In the genomic region with DNA sequence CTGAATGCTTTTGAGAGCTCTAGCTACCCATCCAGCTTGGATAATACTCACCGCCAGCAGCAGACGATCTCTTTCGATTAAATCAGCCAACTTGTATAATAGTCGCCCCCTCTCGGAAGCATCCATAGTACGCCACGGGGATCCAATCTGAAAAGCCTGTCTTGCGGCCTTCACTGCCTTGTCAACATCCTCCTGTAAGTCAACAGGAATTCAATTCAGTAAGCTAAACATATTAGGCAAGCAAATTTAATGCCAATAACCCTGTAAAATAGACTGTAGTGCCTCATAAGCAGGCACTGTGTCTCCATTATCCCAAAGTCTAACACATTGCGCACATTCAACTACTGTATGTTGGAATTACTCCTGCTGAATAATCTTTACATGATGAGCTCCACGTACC, we compare ENCODE assay signal across 20 cellular contexts. TPM values are rescaled to one million over a fixed set of nuclear protein-coding genes. Genes with fewer than 3 reads are reported as not detected.
A peak's percentile ranks its signal among the peaks of the same experiment; 100 is the strongest.
DNase-seq lines count a peak whose midpoint lies in the region; ATAC-seq and TF ChIP-seq lines count a peak whose summit lies in the region.
"Had no signal": no experiment of that assay in that cellular context is flagged by ENCODE, and none has a peak within 500 bp of the region (broad histone marks: within the 10 kb centered on the region; RNA-seq: fewer than 3 reads in every experiment).

No MANE protein-coding gene starts in this region.

- no peak overlapping the region for H3K4me2 ChIP-seq in neural progenitor cell

- peaks cover 4% of the 10 kb centered on the region; the same call in 1 of the 2 replicates for H3K4me1 Mint-ChIP-seq in WTC11
- H3K4me1 Mint-ChIP-seq in neural progenitor cell, result peaks cover 8% of the 10 kb centered on the region
- no peaks in the 10 kb centered on the region for H3K4me1 Mint-ChIP-seq in stimulated activated effector memory CD8-positive, alpha-beta T cell treated with anti-CD3 and anti-CD28 coated beads, Interleukin-12 subunit alpha, Interleukin-12 subunit beta, amount 100 ng/mL, for 72 hours
- H3K4me1 Mint-ChIP-seq: T-cell had no signal

- H4K20me1 ChIP-seq in neural progenitor cell (ENCODE audit: low read depth), result no peaks in the 10 kb centered on the region

- H3K79me2 ChIP-seq in neural progenitor cell (ENCODE audit: low read depth), result no peaks in the 10 kb centered on the region

- no peaks in the 10 kb centered on the region for H3K36me3 ChIP-seq in neural progenitor cell

- no peaks in the 10 kb centered on the region for H3K9me3 Mint-ChIP-seq in WTC11
- no peaks in the 10 kb centered on the region for H3K9me3 Mint-ChIP-seq in neural progenitor cell
- no peaks in the 10 kb centered on the region for H3K9me3 Mint-ChIP-seq in stimulated activated effector memory CD8-positive, alpha-beta T cell treated with anti-CD3 and anti-CD28 coated beads, Interleukin-12 subunit alpha, Interleukin-12 subunit beta, amount 100 ng/mL, for 72 hours
- H3K9me3 Mint-ChIP-seq: T-cell had no signal

- POLR2A ChIA-PET in WTC11 (lab: Charles Lee), result no interaction called here

- no peaks in the 10 kb centered on the region for H3K9me3 ChIP-seq in neural progenitor cell (ENCODE audit: low read depth)
- H3K9me3 ChIP-seq: Peyer's patch had no signal

- H3K27me3 Mint-ChIP-seq in WTC11 (ENCODE audit: low read depth), result no peaks in the 10 kb centered on the region
- no peaks in the 10 kb centered on the region for H3K27me3 Mint-ChIP-seq in neural progenitor cell (ENCODE audit: insufficient read depth, low read depth)

- H3K27ac ChIP-seq in neural progenitor cell, result no peak overlapping the region
- H3K27ac ChIP-seq: Peyer's patch, SK-N-MC had no signal

- no peaks in the 10 kb centered on the region for H3K36me3 Mint-ChIP-seq in WTC11
- H3K36me3 Mint-ChIP-seq in neural progenitor cell, result no peaks in the 10 kb centered on the region
- H3K36me3 Mint-ChIP-seq in stimulated activated effector memory CD8-positive, alpha-beta T cell treated with anti-CD3 and anti-CD28 coated beads, Interleukin-12 subunit alpha, Interleukin-12 subunit beta, amount 100 ng/mL, for 72 hours, result no peaks in the 10 kb centered on the region
- H3K36me3 Mint-ChIP-seq: T-cell had no signal

- peak; percentile 41 for TF ChIP-seq CTCF in LNCAP (IDR thresholded peaks at IDR 0.05)
- TF ChIP-seq CTCF in WTC11 (IDR thresholded peaks at IDR 0.05), result no peak; the same call in 1 of the 2 replicates
- TF ChIP-seq CTCF in neural progenitor cell (IDR thresholded peaks at IDR 0.05), result peak; percentile 36

- H3K27me3 ChIP-seq in neural progenitor cell, result no peaks in the 10 kb centered on the region
- H3K27me3 ChIP-seq: Peyer's patch had no signal

- CTCF ChIA-PET in WTC11 (lab: Charles Lee), result interaction anchor here (0.6 to 2.7 kb wide), 11 partner anchors 9 to 151 kb away, joined by 3 to 18 read pairs (median 6); no protein-coding TSS in a partner anchor

- peak overlapping the region; percentile 11 for H2AFZ ChIP-seq in neural progenitor cell (replicated peaks)

- no peak overlapping the region for H3K4me3 Mint-ChIP-seq in WTC11
- no peak overlapping the region for H3K4me3 Mint-ChIP-seq in neural progenitor cell
- H3K4me3 Mint-ChIP-seq in stimulated activated effector memory CD8-positive, alpha-beta T cell treated with anti-CD3 and anti-CD28 coated beads, Interleukin-12 subunit alpha, Interleukin-12 subunit beta, amount 100 ng/mL, for 72 hours, result no peak overlapping the region
- H3K4me3 Mint-ChIP-seq: CD14-positive monocyte, T-cell had no signal

- no peak overlapping the region for H3K4me3 ChIP-seq in neural progenitor cell
- H3K4me3 ChIP-seq: Peyer's patch, SK-N-MC had no signal

- DNase-seq in COLO829 (ENCODE audit: low spot score) (peak; percentile 62), WTC11 (ENCODE audit: low spot score) (peak; percentile 39), neural progenitor cell (ENCODE audit: low spot score) (peak; percentile 39), DMS79 treated with DMSO at 0.1 percent for 48 hours (lab: John Stamatoyannopoulos, UW) (no peak)
- no peak for DNase-seq in stimulated activated effector memory CD8-positive, alpha-beta T cell treated with anti-CD3 and anti-CD28 coated beads, Interleukin-12 subunit alpha, Interleukin-12 subunit beta, amount 100 ng/mL, for 72 hours (ENCODE audit: low spot score in 2 of 2)
- DNase-seq: AML-193, DND-41, KBM-7, MV-4-11, NCI-H187 treated with DMSO at 0.1 percent for 48 hours, NCI-H2171, NCI-H526, Peyer's patch, T-cell had no signal

- ATAC-seq in WTC11 (peak; percentile 87), GM18505 (IDR thresholded peaks at IDR 0.05; ENCODE audit: unreplicated experiment) (no peak)
- ATAC-seq in stimulated activated effector memory CD8-positive, alpha-beta T cell treated with anti-CD3 and anti-CD28 coated beads, Interleukin-12 subunit alpha, Interleukin-12 subunit beta, amount 100 ng/mL, for 72 hours, result no peak
- ATAC-seq: HCT116, Right ventricle myocardium inferior, T-cell had no signal

- H3K27ac Mint-ChIP-seq in WTC11 (no peak overlapping the region), neural progenitor cell (no peak overlapping the region)
- H3K27ac Mint-ChIP-seq in stimulated activated effector memory CD8-positive, alpha-beta T cell treated with anti-CD3 and anti-CD28 coated beads, Interleukin-12 subunit alpha, Interleukin-12 subunit beta, amount 100 ng/mL, for 72 hours, result no peak overlapping the region
- H3K27ac Mint-ChIP-seq: CD14-positive monocyte, T-cell had no signal

- no peak overlapping the region for H3K9ac ChIP-seq in neural progenitor cell

- no peak for TF ChIP-seq POLR2A in GM18505 (IDR thresholded peaks at IDR 0.05; ENCODE audit: borderline replicate concordance, extremely low read depth, insufficient read depth, insufficient read length)

- peaks cover under 1% of the 10 kb centered on the region for H3F3A ChIP-seq in neural progenitor cell (ENCODE audit: low read depth)

- H3K4me1 ChIP-seq in neural progenitor cell, result peaks cover 12% of the 10 kb centered on the region

TF ChIP-seq in WTC11, 78 proteins besides CTCF, POLR2A, EP300 and RAD21:
- no peak for TF ChIP-seq ZNF396 (CRISPR knock-in tag; IDR thresholded peaks at IDR 0.05; ENCODE audit: borderline replicate concordance)
- TF ChIP-seq ZNF671 (CRISPR knock-in tag; IDR thresholded peaks at IDR 0.05), result no peak
- TF ChIP-seq, protein P1, sequence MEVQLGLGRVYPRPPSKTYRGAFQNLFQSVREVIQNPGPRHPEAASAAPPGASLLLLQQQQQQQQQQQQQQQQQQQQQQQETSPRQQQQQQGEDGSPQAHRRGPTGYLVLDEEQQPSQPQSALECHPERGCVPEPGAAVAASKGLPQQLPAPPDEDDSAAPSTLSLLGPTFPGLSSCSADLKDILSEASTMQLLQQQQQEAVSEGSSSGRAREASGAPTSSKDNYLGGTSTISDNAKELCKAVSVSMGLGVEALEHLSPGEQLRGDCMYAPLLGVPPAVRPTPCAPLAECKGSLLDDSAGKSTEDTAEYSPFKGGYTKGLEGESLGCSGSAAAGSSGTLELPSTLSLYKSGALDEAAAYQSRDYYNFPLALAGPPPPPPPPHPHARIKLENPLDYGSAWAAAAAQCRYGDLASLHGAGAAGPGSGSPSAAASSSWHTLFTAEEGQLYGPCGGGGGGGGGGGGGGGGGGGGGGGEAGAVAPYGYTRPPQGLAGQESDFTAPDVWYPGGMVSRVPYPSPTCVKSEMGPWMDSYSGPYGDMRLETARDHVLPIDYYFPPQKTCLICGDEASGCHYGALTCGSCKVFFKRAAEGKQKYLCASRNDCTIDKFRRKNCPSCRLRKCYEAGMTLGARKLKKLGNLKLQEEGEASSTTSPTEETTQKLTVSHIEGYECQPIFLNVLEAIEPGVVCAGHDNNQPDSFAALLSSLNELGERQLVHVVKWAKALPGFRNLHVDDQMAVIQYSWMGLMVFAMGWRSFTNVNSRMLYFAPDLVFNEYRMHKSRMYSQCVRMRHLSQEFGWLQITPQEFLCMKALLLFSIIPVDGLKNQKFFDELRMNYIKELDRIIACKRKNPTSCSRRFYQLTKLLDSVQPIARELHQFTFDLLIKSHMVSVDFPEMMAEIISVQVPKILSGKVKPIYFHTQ (CRISPR knock-in tag; IDR thresholded peaks at IDR 0.05), result no peak
- TF ChIP-seq FOXP1 (CRISPR knock-in tag; IDR thresholded peaks at IDR 0.05; ENCODE audit: borderline replicate concordance), result no peak
- no peak for TF ChIP-seq ATF3 (CRISPR knock-in tag; conservative IDR thresholded peaks at IDR 0.05)
- TF ChIP-seq ZNF416 (CRISPR knock-in tag; IDR thresholded peaks at IDR 0.05), result no peak
- no peak for TF ChIP-seq GTF2I (CRISPR knock-in tag; conservative IDR thresholded peaks at IDR 0.05)

RNA-seq across cellular contexts. Expression of gene ALDH1A1, which starts 22.0 kb away (rescaled TPM):
- total RNA-seq in WTC11 (2021) (1.9 to 3.3 TPM (median 2.4 TPM) in 3 replicates), neural progenitor cell (ENCODE audit: low replicate concordance) (not detected in 2 replicates)

Comparison
In these comparisons a context has a peak if more than half of its experiments do, and no peak if none do; other contexts are left out.
1. DNase-seq: peak in COLO829 (single experiment), WTC11 (single experiment) and neural progenitor cell (single experiment); none in stimulated activated effector memory CD8-positive, alpha-beta T cell treated with anti-CD3 and anti-CD28 coated beads, Interleukin-12 subunit alpha, Interleukin-12 subunit beta, amount 100 ng/mL, for 72 hours (0 of 2) and DMS79 treated with DMSO at 0.1 percent for 48 hours (single experiment).